20 cellular contexts compared by ENCODE assay signal in the genomic region with DNA sequence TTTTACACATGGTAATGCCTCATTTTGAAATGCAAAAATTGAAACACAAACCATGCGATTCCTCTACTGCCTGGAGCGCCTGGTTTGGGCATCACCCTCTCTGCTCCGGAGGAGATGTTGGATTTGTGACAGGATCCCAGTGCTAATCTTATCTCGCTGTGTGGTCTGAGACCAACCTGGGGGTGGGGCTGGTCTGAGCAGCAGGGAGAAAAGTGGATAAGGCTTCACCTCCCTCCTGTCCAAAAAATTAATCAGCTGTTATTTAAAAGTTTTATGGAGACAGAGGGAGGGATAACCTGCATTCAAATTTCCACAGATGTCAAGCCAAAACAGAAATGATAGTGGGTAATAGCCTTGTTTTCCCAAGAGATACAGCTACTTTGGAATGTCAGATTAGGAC. TPM values are rescaled to one million over a fixed set of nuclear protein-coding genes. Genes with fewer than 3 reads are reported as not detected.
DNase-seq lines count a peak whose midpoint lies in the region; ATAC-seq, FAIRE-seq and TF ChIP-seq lines count a peak whose summit lies in the region.
"Had no signal": no experiment of that assay in that cellular context is flagged by ENCODE, and none has a peak within 500 bp of the region (broad histone marks: within the 10 kb centered on the region; RNA-seq: fewer than 3 reads in every experiment).

No MANE protein-coding gene starts in this region.

- peak; percentile 65 for DNase-seq in DMS 273 (lab: John Stamatoyannopoulos, UW; ENCODE audit: unreplicated experiment)
- no peak for DNase-seq in DMS 273 treated with DMSO at 0.1 percent for 48 hours (lab: John Stamatoyannopoulos, UW)
- DNase-seq in NCI-H526 treated with DMSO at 0.1 percent for 48 hours (lab: John Stamatoyannopoulos, UW), result peak; percentile 88
- DNase-seq in K562 (ENCODE audit: extremely low read depth in 1 of 4, low spot score in 3 of 4), result peak; percentile 42 to 54 (median 48)
- DNase-seq in body of pancreas, result no peak
- DNase-seq in substantia nigra (lab: John Stamatoyannopoulos, UW), result no peak
- DNase-seq: CD8-positive, alpha-beta memory T cell; H7; MV-4-11; NCI-H1436 treated with DMSO at 0.1 percent for 48 hours; NCI-H2081; NCI-H2227 treated with DMSO at 0.1 percent for 48 hours; NCI-H774; SHP77 treated with DMSO at 0.1 percent for 48 hours had no signal

- no peak overlapping the region for H2AFZ ChIP-seq in K562 (ENCODE audit: low read depth, low read length)

- no peak for TF ChIP-seq EP300 in K562 (IDR thresholded peaks at IDR 0.05; ENCODE audit: low read length)

- H3K4me2 ChIP-seq in K562 (ENCODE audit: insufficient read depth, low read length), result no peak overlapping the region
- H3K4me2 ChIP-seq: BLaER1 had no signal

- H3K4me3 Mint-ChIP-seq in nephron, result no peak overlapping the region
- H3K4me3 Mint-ChIP-seq: CD8-positive, alpha-beta memory T cell; IgD-negative memory B cell had no signal

- H3K4me1 Mint-ChIP-seq in nephron, result peaks cover 65% of the 10 kb centered on the region
- H3K4me1 Mint-ChIP-seq: CD8-positive, alpha-beta memory T cell had no signal

- no peaks in the 10 kb centered on the region for H3K9me1 ChIP-seq in K562 (ENCODE audit: control insufficient read depth, insufficient read depth, low read length)

- in situ Hi-C loops in K562 (cut with MboI), result no loop called here

- no peak for TF ChIP-seq RAD21 in K562 (CRISPR knock-in tag; conservative IDR thresholded peaks at IDR 0.05 in 1 of 2, IDR thresholded peaks at IDR 0.05 in 1 of 2)

- no peaks in the 10 kb centered on the region for H3K9me3 ChIP-seq in K562 (replicated peaks; ENCODE audit: control insufficient read depth, insufficient read depth, low read depth, low read length)
- no peaks in the 10 kb centered on the region for H3K9me3 ChIP-seq in body of pancreas
- H3K9me3 ChIP-seq: BLaER1 had no signal

- H3K27ac ChIP-seq in K562 (ENCODE audit: extremely low read depth, low read depth, low read length), result no peak overlapping the region
- H3K27ac ChIP-seq in body of pancreas, result no peak overlapping the region
- H3K27ac ChIP-seq in substantia nigra (ENCODE audit: low read depth, low read length, poor library complexity, severe bottlenecking), result no peak overlapping the region
- H3K27ac ChIP-seq: 22Rv1, BLaER1 had no signal

- no peaks in the 10 kb centered on the region for H3K9me3 Mint-ChIP-seq in nephron
- H3K9me3 Mint-ChIP-seq: CD8-positive, alpha-beta memory T cell; IgD-negative memory B cell had no signal

- no peaks in the 10 kb centered on the region for H4K20me1 ChIP-seq in K562 (replicated peaks; ENCODE audit: control insufficient read depth, insufficient read depth, low read length)
- H4K20me1 ChIP-seq: BLaER1 had no signal

- H3K27ac Mint-ChIP-seq in nephron, result peak overlapping the region in 2 of 3 experiments; percentile 6 to 32
- H3K27ac Mint-ChIP-seq: IgD-negative memory B cell had no signal

- BruUV-seq in K562 (replicated peaks; lab: Mats Ljungman, UMichigan), result no TSS peak

- TF ChIP-seq POLR2A in K562 (conservative IDR thresholded peaks at IDR 0.05) (no peak), body of pancreas (IDR thresholded peaks at IDR 0.05) (no peak)

- WGBS in K562 (ENCODE audit: insufficient coverage, low coverage, missing lambda C conversion rate), result 11% methylated on average over 4 of the region's 4 CpGs
- WGBS in body of pancreas, 2 donors, result 26 to 52% methylated on average over 4 of the region's 4 CpGs

- H3K36me3 ChIP-seq in K562 (ENCODE audit: control insufficient read depth, insufficient read depth, low read length), result no peaks in the 10 kb centered on the region
- no peaks in the 10 kb centered on the region for H3K36me3 ChIP-seq in body of pancreas (replicated peaks in 1 of 2; ENCODE audit: insufficient read depth in 1 of 2, low read depth in 2 of 2)

- peak; percentile 29 for FAIRE-seq in K562 (lab: Jason Lieb, UNC)
- FAIRE-seq: RCC 7860 had no signal

- CTCF ChIA-PET in K562 (lab: Yijun Ruan, JAX; ENCODE audit: low intra/inter-chr PET ratio), result no interaction called here

- TF ChIP-seq CTCF in K562 (IDR thresholded peaks at IDR 0.05 in 2 of 3, conservative IDR thresholded peaks at IDR 0.05 in 1 of 3; ENCODE audit: insufficient read depth in 2 of 3, low read depth in 1 of 3, low read length in 3 of 3) (no peak), nephron (IDR thresholded peaks at IDR 0.05; ENCODE audit: unreplicated experiment in 3 of 3) (no peak), body of pancreas (IDR thresholded peaks at IDR 0.05) (no peak)

- no peaks in the 10 kb centered on the region for H3K27me3 ChIP-seq in K562 (ENCODE audit: control insufficient read depth in 2 of 2, insufficient read depth in 2 of 2, low read length in 2 of 2)
- no peaks in the 10 kb centered on the region for H3K27me3 ChIP-seq in body of pancreas
- H3K27me3 ChIP-seq: BLaER1 had no signal

- H3K4me3 ChIP-seq in K562 (no peak overlapping the region), body of pancreas (no peak overlapping the region)
- H3K4me3 ChIP-seq: BLaER1 had no signal

- peak; percentile 65; the same call in 2 of the 3 replicates for ATAC-seq in K562
- no peak for ATAC-seq in HG02763 (IDR thresholded peaks at IDR 0.05; ENCODE audit: unreplicated experiment)
- no peak for ATAC-seq in body of pancreas

- intact Hi-C loops in K562 (cut with micrococcal nuclease), result no loop called here
- intact Hi-C loops in body of pancreas (cut with DNase I), result no loop called here

- POLR2A ChIA-PET in K562 (lab: Yijun Ruan, JAX), result interaction anchor here (0.9 kb wide), 1 partner anchor 9 kb away, joined by 3 read pairs; no protein-coding TSS in a partner anchor

- H3K36me3 Mint-ChIP-seq in nephron (ENCODE audit: low read depth), result no peaks in the 10 kb centered on the region

- H3K27me3 Mint-ChIP-seq in nephron (ENCODE audit: low read depth), result peaks cover 9% of the 10 kb centered on the region
- H3K27me3 Mint-ChIP-seq: IgD-negative memory B cell had no signal

- H3K4me1 ChIP-seq in K562 (replicated peaks in 1 of 2; ENCODE audit: control insufficient read depth in 2 of 2, insufficient read depth in 2 of 2, low read length in 2 of 2), result peaks cover 3 to 10% of the 10 kb centered on the region in 2 experiments; a peak in 4 of 5 replicates
- H3K4me1 ChIP-seq in body of pancreas, result peaks cover 11% of the 10 kb centered on the region

- H3K9ac ChIP-seq in K562 (ENCODE audit: insufficient read depth in 1 of 2, low read depth in 2 of 2, low read length in 2 of 2), result no peak overlapping the region
- H3K9ac ChIP-seq: BLaER1 had no signal

- H3K79me2 ChIP-seq in K562 (ENCODE audit: control insufficient read depth, insufficient read depth, low read length), result no peaks in the 10 kb centered on the region

TF ChIP-seq in K562, 482 proteins besides CTCF, POLR2A, EP300 and RAD21 (continues in another document):
- TF ChIP-seq ZNF445 (CRISPR knock-in tag; IDR thresholded peaks at IDR 0.05; ENCODE audit: low read depth) (no peak), JUND (IDR thresholded peaks at IDR 0.05; ENCODE audit: borderline replicate concordance, low read depth, low read length) (0 out of 2 replicates have a peak, but pooled peaks have one; percentile 7), JUND (tag; IDR thresholded peaks at IDR 0.05; ENCODE audit: borderline replicate concordance, low read depth, low read length) (no peak), CTBP1 (IDR thresholded peaks at IDR 0.05; ENCODE audit: borderline replicate concordance) (peak; percentile 28; the same call in 1 of the 2 replicates), DACH1 (IDR thresholded peaks at IDR 0.05; ENCODE audit: partially characterized antibody) (peak; percentile 54), ZNF134 (CRISPR knock-in tag; conservative IDR thresholded peaks at IDR 0.05) (peak; percentile 80), CBFA2T3 (IDR thresholded peaks at IDR 0.05) (peak; percentile 29; the same call in 1 of the 2 replicates), ARID1B (IDR thresholded peaks at IDR 0.05) (peak; percentile 38; the same call in 1 of the 2 replicates)
- TF ChIP-seq, protein P1, sequence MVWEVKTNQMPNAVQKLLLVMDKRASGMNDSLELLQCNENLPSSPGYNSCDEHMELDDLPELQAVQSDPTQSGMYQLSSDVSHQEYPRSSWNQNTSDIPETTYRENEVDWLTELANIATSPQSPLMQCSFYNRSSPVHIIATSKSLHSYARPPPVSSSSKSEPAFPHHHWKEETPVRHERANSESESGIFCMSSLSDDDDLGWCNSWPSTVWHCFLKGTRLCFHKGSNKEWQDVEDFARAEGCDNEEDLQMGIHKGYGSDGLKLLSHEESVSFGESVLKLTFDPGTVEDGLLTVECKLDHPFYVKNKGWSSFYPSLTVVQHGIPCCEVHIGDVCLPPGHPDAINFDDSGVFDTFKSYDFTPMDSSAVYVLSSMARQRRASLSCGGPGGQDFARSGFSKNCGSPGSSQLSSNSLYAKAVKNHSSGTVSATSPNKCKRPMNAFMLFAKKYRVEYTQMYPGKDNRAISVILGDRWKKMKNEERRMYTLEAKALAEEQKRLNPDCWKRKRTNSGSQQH (CRISPR knock-in tag; IDR thresholded peaks at IDR 0.05), result no peak

RNA-seq across cellular contexts. Expression of a gene that starts 54.1 kb away (rescaled TPM):
- total RNA-seq in K562 (2011; cell fraction: chromatin; rRNA removed; ENCODE audit: low replicate concordance), result 0.12 and 0.25 TPM in 2 replicates
- 0.17 TPM in 1 of 2 replicates, not detected in the other for total RNA-seq in K562 (2011; cell fraction: nucleolus; rRNA removed)
- 0.07 TPM in 1 of 2 replicates, not detected in the other for total RNA-seq in K562 (2011; cell fraction: nucleoplasm; rRNA removed)
- total RNA-seq in K562 (2014; rRNA removed) (0.12 and 0.41 TPM in 2 replicates), K562 (2014; rRNA removed; fragmentation: Illumina TruSeq; extraction: Trizol) (not detected in 2 replicates), K562 (2015; rRNA removed; fragmentation: Illumina TruSeq; extraction: Trizol) (0.07 TPM in 1 of 2 replicates, not detected in the other), K562 (2021) (0.31 TPM in 2 replicates), body of pancreas (under 1 TPM; under 0.01 to 0.78 TPM)
- polyA plus RNA-seq in K562 (2011; rRNA removed) (0.04 and 0.08 TPM in 2 replicates), K562 (2014; fragmentation: Illumina TruSeq; extraction: Trizol) (0.04 and 0.07 TPM in 2 replicates), K562 (2014; fragmentation: Nextera tagmentation; extraction: Ambion mirVana) (not detected), K562 (2014; rRNA removed) (0.11 and 0.23 TPM in 2 replicates)
- 0.01 and 0.07 TPM in 2 replicates for polyA plus RNA-seq in K562 (2011; cell fraction: cytosol; rRNA removed)
- 0.18 and 0.22 TPM in 2 replicates for polyA plus RNA-seq in K562 (2011; cell fraction: nucleus; rRNA removed)
- 0.13 and 0.43 TPM in 2 replicates for polyA plus RNA-seq in K562 (2012)
- polyA minus RNA-seq in K562 (2011; rRNA and poly(A)+ RNA removed), result 0.07 and 0.12 TPM in 2 replicates
- 0.36 TPM in 1 of 2 replicates, not detected in the other for polyA minus RNA-seq in K562 (2011; cell fraction: cytosol; rRNA and poly(A)+ RNA removed)
- 0.13 and 0.33 TPM in 2 replicates for polyA minus RNA-seq in K562 (2011; cell fraction: nucleus; rRNA and poly(A)+ RNA removed)
- total RNA-seq: H7 had no signal
- polyA plus RNA-seq: IgD-negative memory B cell had no signal

Comparison
In these comparisons a context has a peak if more than half of its experiments do, and no peak if none do; other contexts are left out.
1. DNase-seq: peak in DMS 273 (single experiment), NCI-H526 treated with DMSO at 0.1 percent for 48 hours (single experiment) and K562 (4 of 4); none in DMS 273 treated with DMSO at 0.1 percent for 48 hours (single experiment), body of pancreas (0 of 4) and substantia nigra (0 of 49).